Comparison of ENCODE assay signal across 18 cellular contexts in the genomic region with DNA sequence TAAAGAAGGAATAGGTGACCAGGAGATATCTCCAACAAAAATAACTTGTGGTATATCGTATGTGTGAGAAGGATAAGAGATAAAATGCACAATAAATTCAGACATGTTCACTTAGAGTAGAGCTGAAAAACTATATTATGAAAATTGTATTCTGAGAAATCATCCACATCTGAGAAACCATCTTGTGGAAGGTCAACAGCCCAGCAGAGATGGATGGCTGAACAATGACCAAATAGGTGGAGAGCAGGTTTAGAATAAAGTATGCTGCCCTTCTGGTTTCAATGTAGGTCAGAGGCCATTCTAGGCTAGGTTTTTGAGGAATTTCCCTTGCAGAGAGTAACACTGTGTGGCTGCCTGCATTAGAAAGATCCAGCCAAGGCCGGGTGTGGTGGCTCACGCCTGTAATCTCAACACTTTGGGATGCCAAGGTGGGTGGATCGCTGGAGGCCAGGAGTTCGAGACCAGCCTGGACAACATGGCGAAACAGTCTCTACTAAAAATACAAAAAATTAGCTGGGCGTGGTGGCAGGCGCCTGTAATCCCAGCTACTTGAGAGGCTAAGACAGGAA. TPM values are rescaled to one million over a fixed set of nuclear protein-coding genes. Genes with fewer than 3 reads are reported as not detected.
A peak's percentile ranks its signal among the peaks of the same experiment; 100 is the strongest.
DNase-seq lines count a peak whose midpoint lies in the region; ATAC-seq and TF ChIP-seq lines count a peak whose summit lies in the region.
"Had no signal": no experiment of that assay in that cellular context is flagged by ENCODE, and none has a peak within 500 bp of the region (broad histone marks: within the 10 kb centered on the region; RNA-seq: fewer than 3 reads in every experiment).

No MANE protein-coding gene starts in this region.

- H3K36me3 Mint-ChIP-seq in type B pancreatic cell: no peaks in the 10 kb centered on the region
- H3K36me3 Mint-ChIP-seq in activated naive CD4-positive, alpha-beta T cell treated with anti-CD3 and anti-CD28 coated beads, Interleukin-2, amount 10 ng/mL, durations not matched to agents 7 days and 5 days: no peaks in the 10 kb centered on the region
- H3K36me3 Mint-ChIP-seq: activated naive CD4-positive, alpha-beta T cell treated with anti-CD3 and anti-CD28 coated beads, Interleukin-2, amount 50 U/mL, for 24 hours had no signal

- H3K4me3 Mint-ChIP-seq in type B pancreatic cell: no peak overlapping the region
- no peak overlapping the region for H3K4me3 Mint-ChIP-seq in activated naive CD4-positive, alpha-beta T cell treated with anti-CD3 and anti-CD28 coated beads, Interleukin-2, amount 10 ng/mL, durations not matched to agents 7 days and 5 days
- H3K4me3 Mint-ChIP-seq: activated CD4-positive, alpha-beta T cell treated with anti-CD3 and anti-CD28 coated beads, Interleukin-2, amount 10 ng/mL, durations not matched to agents 7 days and 5 days; activated naive CD4-positive, alpha-beta T cell treated with anti-CD3 and anti-CD28 coated beads, Interleukin-2, amount 50 U/mL, for 24 hours had no signal

- TF ChIP-seq EP300 in esophagus muscularis mucosa (IDR thresholded peaks at IDR 0.05): no peak
- no peak for TF ChIP-seq EP300 in tibial nerve (IDR thresholded peaks at IDR 0.05)

- no peak overlapping the region for H3K27ac Mint-ChIP-seq in type B pancreatic cell
- H3K27ac Mint-ChIP-seq in activated naive CD4-positive, alpha-beta T cell treated with anti-CD3 and anti-CD28 coated beads, Interleukin-2, amount 10 ng/mL, durations not matched to agents 7 days and 5 days: no peak overlapping the region
- H3K27ac Mint-ChIP-seq: activated CD4-positive, alpha-beta T cell treated with anti-CD3 and anti-CD28 coated beads, Interleukin-2, amount 10 ng/mL, durations not matched to agents 7 days and 5 days; activated naive CD4-positive, alpha-beta T cell treated with anti-CD3 and anti-CD28 coated beads, Interleukin-2, amount 50 U/mL, for 24 hours; progenitor cell of endocrine pancreas had no signal

- H3K36me3 ChIP-seq in adipocyte (ENCODE audit: control insufficient read depth, insufficient read depth, low read length, severe bottlenecking) (no peaks in the 10 kb centered on the region), esophagus muscularis mucosa (no peaks in the 10 kb centered on the region), tibial nerve (no peaks in the 10 kb centered on the region)
- H3K36me3 ChIP-seq: WERI-Rb-1 had no signal

- TF ChIP-seq CTCF in esophagus muscularis mucosa (IDR thresholded peaks at IDR 0.05) (no peak), tibial nerve (IDR thresholded peaks at IDR 0.05) (no peak), type B pancreatic cell (conservative IDR thresholded peaks at IDR 0.05) (no peak)

- H3K4me3 ChIP-seq in adipocyte (ENCODE audit: low read length): no peak overlapping the region
- no peak overlapping the region for H3K4me3 ChIP-seq in esophagus muscularis mucosa
- H3K4me3 ChIP-seq in tibial nerve: no peak overlapping the region

- H3K27ac ChIP-seq in esophagus muscularis mucosa (replicated peaks in 1 of 4) (peak overlapping the region; percentile 62 to 86 (median 76)), tibial nerve (peak overlapping the region; percentile 45 to 78 (median 56))
- H3K27ac ChIP-seq: WERI-Rb-1 had no signal

- CTCF ChIA-PET in activated naive CD4-positive, alpha-beta T cell treated with anti-CD3 and anti-CD28 coated beads, Interleukin-2, amount 10 ng/mL, durations not matched to agents 7 days and 5 days (lab: Charles Lee): no interaction called here

- H3K9me3 ChIP-seq in adipocyte (ENCODE audit: control insufficient read depth, low read length) (no peaks in the 10 kb centered on the region), esophagus muscularis mucosa (no peaks in the 10 kb centered on the region), tibial nerve (no peaks in the 10 kb centered on the region)

- peak overlapping the region; percentile 55 for H3K9ac ChIP-seq in adipocyte (ENCODE audit: low read length)

- no peak for DNase-seq in adipocyte (ENCODE audit: low read depth)
- no peak for DNase-seq in esophagus muscularis mucosa (ENCODE audit: extremely low spot score)
- DNase-seq in left lobe of liver (ENCODE audit: low spot score): no peak
- no peak for DNase-seq in tibial nerve (ENCODE audit: low spot score in 2 of 2)
- no peak for DNase-seq in type B pancreatic cell (ENCODE audit: extremely low spot score, unreplicated experiment)
- no peak for DNase-seq in activated naive CD4-positive, alpha-beta T cell treated with anti-CD3 and anti-CD28 coated beads, Interleukin-2, amount 10 ng/mL, durations not matched to agents 7 days and 5 days
- DNase-seq in stimulated activated CD4-positive, alpha-beta T cell treated with anti-CD3 and anti-CD28 coated beads, Interleukin-2, amount 100 ng/mL, for 48 hours: no peak
- no peak for DNase-seq in NCI-H2081 treated with DMSO at 0.1 percent for 48 hours (lab: John Stamatoyannopoulos, UW)
- DNase-seq: activated CD4-positive, alpha-beta T cell treated with anti-CD3 and anti-CD28 coated beads, Interleukin-2, amount 10 ng/mL, durations not matched to agents 7 days and 5 days; Kasumi-1; mesendoderm; NCI-H1694 treated with DMSO at 0.1 percent for 48 hours; NCI-H2227 treated with DMSO at 0.1 percent for 48 hours; NCI-H774; T-helper 9 cell; WERI-Rb-1 had no signal

- no peaks in the 10 kb centered on the region for H3K27me3 Mint-ChIP-seq in type B pancreatic cell
- peaks cover 7% of the 10 kb centered on the region for H3K27me3 Mint-ChIP-seq in activated naive CD4-positive, alpha-beta T cell treated with anti-CD3 and anti-CD28 coated beads, Interleukin-2, amount 10 ng/mL, durations not matched to agents 7 days and 5 days
- H3K27me3 Mint-ChIP-seq: activated naive CD4-positive, alpha-beta T cell treated with anti-CD3 and anti-CD28 coated beads, Interleukin-2, amount 50 U/mL, for 24 hours; progenitor cell of endocrine pancreas had no signal

- H3K4me1 Mint-ChIP-seq in type B pancreatic cell (ENCODE audit: unreplicated experiment): no peaks in the 10 kb centered on the region
- no peaks in the 10 kb centered on the region for H3K4me1 Mint-ChIP-seq in activated naive CD4-positive, alpha-beta T cell treated with anti-CD3 and anti-CD28 coated beads, Interleukin-2, amount 10 ng/mL, durations not matched to agents 7 days and 5 days
- H3K4me1 Mint-ChIP-seq: activated CD4-positive, alpha-beta T cell treated with anti-CD3 and anti-CD28 coated beads, Interleukin-2, amount 10 ng/mL, durations not matched to agents 7 days and 5 days; activated naive CD4-positive, alpha-beta T cell treated with anti-CD3 and anti-CD28 coated beads, Interleukin-2, amount 50 U/mL, for 24 hours had no signal

- 91% methylated on average over 8 of the region's 8 CpGs for WGBS in esophagus muscularis mucosa
- 85 to 92% methylated on average over 8 of the region's 8 CpGs for WGBS in tibial nerve, 2 donors

- H3K9me3 Mint-ChIP-seq in type B pancreatic cell: no peaks in the 10 kb centered on the region
- H3K9me3 Mint-ChIP-seq in activated naive CD4-positive, alpha-beta T cell treated with anti-CD3 and anti-CD28 coated beads, Interleukin-2, amount 10 ng/mL, durations not matched to agents 7 days and 5 days: no peaks in the 10 kb centered on the region
- H3K9me3 Mint-ChIP-seq: activated CD4-positive, alpha-beta T cell treated with anti-CD3 and anti-CD28 coated beads, Interleukin-2, amount 10 ng/mL, durations not matched to agents 7 days and 5 days; activated naive CD4-positive, alpha-beta T cell treated with anti-CD3 and anti-CD28 coated beads, Interleukin-2, amount 50 U/mL, for 24 hours had no signal

- peak; percentile 69 for ATAC-seq in left lobe of liver

- H3K4me1 ChIP-seq in adipocyte (ENCODE audit: control insufficient read depth, insufficient read depth, low read length): peaks cover 58% of the 10 kb centered on the region
- peaks cover 0 to 39% (median 23%) of the 10 kb centered on the region in 4 donors for H3K4me1 ChIP-seq in esophagus muscularis mucosa
- peaks cover 0 to 15% (median 0%) of the 10 kb centered on the region in 4 donors for H3K4me1 ChIP-seq in tibial nerve

- intact Hi-C loops in esophagus muscularis mucosa (cut with DNase I): no loop called here

- TF ChIP-seq POLR2A in esophagus muscularis mucosa (IDR thresholded peaks at IDR 0.05; ENCODE audit: low read depth): no peak
- TF ChIP-seq POLR2A in tibial nerve (IDR thresholded peaks at IDR 0.05): no peak

- H3K27me3 ChIP-seq in adipocyte (replicated peaks; ENCODE audit: control insufficient read depth, insufficient read depth, low read length): no peaks in the 10 kb centered on the region
- H3K27me3 ChIP-seq in esophagus muscularis mucosa: no peaks in the 10 kb centered on the region
- H3K27me3 ChIP-seq in tibial nerve: no peaks in the 10 kb centered on the region

RNA-seq across cellular contexts. Expression of gene UAP1, which starts 8.8 kb away (rescaled TPM):
- 100 to 1,000 TPM in 1 of 4 donors, 10 to 100 TPM in 3; 51.5 to 246 (median 61.8) TPM for total RNA-seq in esophagus muscularis mucosa
- 108 TPM for total RNA-seq in left lobe of liver
- total RNA-seq in tibial nerve: 100 to 1,000 TPM in 2 of 4 donors, 10 to 100 TPM in 2; 93.9 to 194 (median 113) TPM
- total RNA-seq in type B pancreatic cell (ENCODE audit: low replicate concordance): 26.8 and 31.6 TPM in 2 replicates

RNA-seq across cellular contexts. Expression of gene UHMK1, which starts 55.1 kb away (rescaled TPM):
- total RNA-seq in esophagus muscularis mucosa (10 to 100 TPM; 25.3 to 34.4 (median 30.6) TPM), left lobe of liver (35.8 TPM), tibial nerve (10 to 100 TPM; 36.1 to 56.9 (median 49.2) TPM), type B pancreatic cell (ENCODE audit: low replicate concordance) (23.3 and 31.4 TPM in 2 replicates)
